ENCODE assay signal across 19 cellular contexts in the genomic region with DNA sequence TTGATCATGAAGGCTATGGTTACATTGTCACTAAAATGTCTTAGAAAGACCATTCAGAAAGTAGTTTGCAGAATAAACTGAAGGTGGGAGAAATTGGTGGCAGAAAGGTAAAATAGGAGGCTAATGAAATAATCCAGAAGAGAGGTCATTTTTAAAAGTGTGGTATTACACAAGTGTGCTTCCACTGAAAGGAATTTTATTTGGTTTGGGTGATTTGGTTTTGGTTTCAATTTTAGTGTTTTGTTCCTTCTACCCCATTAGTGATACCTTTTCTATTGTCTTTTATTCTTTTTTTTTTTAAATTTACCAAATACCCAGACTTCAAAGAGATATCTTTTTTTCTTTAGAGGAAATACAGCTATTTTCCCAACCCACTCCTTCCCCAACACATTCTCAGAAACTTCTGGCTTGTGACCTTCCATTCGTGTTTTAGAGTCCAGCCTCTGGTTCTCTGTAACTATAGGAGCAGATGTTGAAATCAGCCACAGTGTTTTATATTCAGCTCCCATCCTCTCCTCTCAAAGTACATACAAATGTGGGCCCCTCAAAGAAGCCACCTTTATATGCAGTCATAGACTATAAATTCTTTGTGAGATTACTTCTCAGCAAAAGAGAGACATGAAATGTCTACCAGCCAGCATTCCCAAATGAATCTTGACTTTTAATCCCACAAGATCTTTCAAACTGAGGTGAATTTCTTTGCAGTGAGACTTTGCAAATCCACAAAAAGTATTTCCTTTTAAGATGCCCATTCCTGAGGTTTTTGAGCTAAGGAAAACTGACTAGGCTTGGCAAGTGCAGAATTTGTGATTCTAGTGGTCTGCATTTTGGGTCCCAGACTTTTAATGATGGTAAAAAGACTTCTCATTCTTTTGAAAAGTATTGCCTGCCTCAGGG. TPM values are rescaled to one million over a fixed set of nuclear protein-coding genes. Genes with fewer than 3 reads are reported as not detected.
DNase-seq lines count a peak whose midpoint lies in the region; ATAC-seq lines count a peak whose summit lies in the region.
"Had no signal": no experiment of that assay in that cellular context is flagged by ENCODE, and none has a peak within 500 bp of the region (broad histone marks: within the 10 kb centered on the region; RNA-seq: fewer than 3 reads in every experiment).

No MANE protein-coding gene starts in this region.

- H3K9me3 ChIP-seq in adipocyte (ENCODE audit: control insufficient read depth, low read length): peaks cover 10% of the 10 kb centered on the region
- H3K9me3 ChIP-seq: sigmoid colon had no signal

- ATAC-seq in left lobe of liver: peak; percentile 91
- ATAC-seq: activated T-cell treated with anti-CD3 and anti-CD28 coated beads, Interleukin-2, amount 50 U/mL, for 4 hours; naive thymus-derived CD8-positive, alpha-beta T cell; T-helper 17 cell had no signal

- H3K9ac ChIP-seq in adipocyte (ENCODE audit: low read length): peak overlapping the region; percentile 55

- DNase-seq in SIG-M5 treated with dmso at 0.1 percent for 504 hours (lab: John Stamatoyannopoulos, UW; ENCODE audit: unreplicated experiment): peak; percentile 0
- no peak for DNase-seq in SIG-M5 (lab: John Stamatoyannopoulos, UW)
- DNase-seq in adipocyte (ENCODE audit: low read depth): peak; percentile 60
- DNase-seq in left lobe of liver (ENCODE audit: low spot score): no peak
- peak; percentile 25 for DNase-seq in stromal cell of bone marrow (ENCODE audit: low read depth)
- no peak for DNase-seq in stimulated activated naive CD4-positive, alpha-beta T cell treated with Interleukin-2 at 50 U/mL for 16 hours (lab: John Stamatoyannopoulos, UW)
- DNase-seq in NCI-H2196 (lab: John Stamatoyannopoulos, UW; ENCODE audit: unreplicated experiment): no peak
- no peak for DNase-seq in NCI-H2171 (lab: John Stamatoyannopoulos, UW)
- DNase-seq: 8988T; activated CD4-positive, alpha-beta T cell treated with anti-CD3 and anti-CD28 coated beads, Interleukin-2, amount 10 ng/mL, durations not matched to agents 24 days and 14 days; activated T-cell treated with anti-CD3 and anti-CD28 coated beads, Interleukin-2, amount 50 U/mL, for 4 hours; anterior cingulate cortex; CD4-positive, alpha-beta memory T cell; glutamatergic neuron; naive thymus-derived CD8-positive, alpha-beta T cell; NCI-H146; NCI-H526 treated with DMSO at 0.1 percent for 48 hours; sigmoid colon; T-helper 17 cell had no signal

- H3K4me3 ChIP-seq in adipocyte (ENCODE audit: low read length): peak overlapping the region; percentile 45
- H3K4me3 ChIP-seq: sigmoid colon had no signal

- peaks cover 21% of the 10 kb centered on the region for H3K4me1 ChIP-seq in adipocyte (ENCODE audit: control insufficient read depth, insufficient read depth, low read length)

- no peaks in the 10 kb centered on the region for H3K36me3 ChIP-seq in adipocyte (ENCODE audit: control insufficient read depth, insufficient read depth, low read length, severe bottlenecking)
- H3K36me3 ChIP-seq: sigmoid colon had no signal

- no peaks in the 10 kb centered on the region for H3K27me3 ChIP-seq in adipocyte (replicated peaks; ENCODE audit: control insufficient read depth, insufficient read depth, low read length)
- H3K27me3 ChIP-seq: sigmoid colon had no signal

RNA-seq across cellular contexts. Expression of a gene that starts 42.0 kb away (rescaled TPM):
- 17.1 TPM for total RNA-seq in left lobe of liver
- total RNA-seq: activated CD4-positive, alpha-beta T cell treated with anti-CD3 and anti-CD28 coated beads, Interleukin-2, amount 10 ng/mL, durations not matched to agents 24 days and 14 days; activated T-cell treated with anti-CD3 and anti-CD28 coated beads, Interleukin-2, amount 50 U/mL, for 4 hours; CD4-positive, alpha-beta memory T cell; naive thymus-derived CD8-positive, alpha-beta T cell; T-helper 17 cell had no signal

Comparison
In these comparisons a context has a peak if more than half of its experiments do, and no peak if none do; other contexts are left out.
1. DNase-seq: peak in SIG-M5 treated with dmso at 0.1 percent for 504 hours (single experiment), adipocyte (single experiment) and stromal cell of bone marrow (single experiment); none in SIG-M5 (single experiment), left lobe of liver (single experiment), stimulated activated naive CD4-positive, alpha-beta T cell treated with Interleukin-2 at 50 U/mL for 16 hours (single experiment), NCI-H2196 (single experiment) and NCI-H2171 (single experiment).